ENCODE assay signal across 6 cellular contexts in the genomic region with DNA sequence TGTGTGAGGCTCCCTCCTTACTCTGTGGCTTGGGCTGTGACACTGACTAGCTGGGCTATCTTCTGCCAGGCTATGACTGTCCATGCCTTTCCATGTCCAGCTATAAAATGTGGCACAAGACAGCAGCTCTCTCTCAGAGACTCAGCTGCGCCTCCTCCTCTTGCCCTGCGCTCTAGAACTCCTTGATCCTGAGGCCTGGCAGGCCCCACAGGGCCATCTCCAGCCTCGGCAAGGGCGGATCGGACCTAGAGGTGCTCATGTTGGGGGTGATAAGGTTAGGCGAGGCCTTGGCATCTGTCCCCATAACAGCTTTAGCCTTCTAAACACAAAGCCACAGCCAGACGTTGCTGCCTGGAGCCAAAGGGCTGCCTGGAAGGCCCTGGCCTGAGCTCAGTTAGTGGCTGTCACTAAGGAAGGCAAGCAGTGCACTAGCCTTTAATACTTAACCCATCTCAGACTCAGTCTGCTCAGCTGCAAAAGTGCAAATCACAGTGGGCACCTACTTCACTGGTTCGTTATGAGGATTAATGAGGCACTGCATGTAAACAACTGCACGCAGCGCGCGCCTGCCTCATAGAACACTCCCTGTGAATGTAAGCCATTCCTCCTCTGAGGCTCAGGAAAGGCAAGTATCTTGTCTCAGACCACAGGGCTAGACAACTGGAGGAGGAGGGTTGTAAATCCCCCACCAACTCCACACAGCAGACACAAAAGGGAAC. TPM values are rescaled to one million over a fixed set of nuclear protein-coding genes. Genes with fewer than 3 reads are reported as not detected.
A peak's percentile ranks its signal among the peaks of the same experiment; 100 is the strongest.
DNase-seq lines count a peak whose midpoint lies in the region; ATAC-seq and TF ChIP-seq lines count a peak whose summit lies in the region.

No MANE protein-coding gene starts in this region.

- no peaks in the 10 kb centered on the region for H3K9me3 Mint-ChIP-seq in CD4-positive, CD25-positive, alpha-beta regulatory T cell
- H3K9me3 Mint-ChIP-seq in type B pancreatic cell = no peaks in the 10 kb centered on the region

- no peaks in the 10 kb centered on the region for H3K9me3 ChIP-seq in CD4-positive, CD25-positive, alpha-beta regulatory T cell (ENCODE audit: control insufficient read depth in 2 of 2, low read length in 2 of 2)
- H3K9me3 ChIP-seq in Peyer's patch = no peaks in the 10 kb centered on the region
- H3K9me3 ChIP-seq in left ventricle myocardium inferior (replicated peaks) = no peaks in the 10 kb centered on the region

- peaks cover 41% of the 10 kb centered on the region for H3K4me1 ChIP-seq in CD4-positive, CD25-positive, alpha-beta regulatory T cell (ENCODE audit: control insufficient read depth, insufficient read depth, low read length, poor library complexity, severe bottlenecking)
- H3K4me1 ChIP-seq in Peyer's patch (peaks cover 0 to 68% (median 16%) of the 10 kb centered on the region in 4 donors), left ventricle myocardium inferior (peaks cover 89% of the 10 kb centered on the region)

- peak overlapping the region; percentile 92 to 99 (median 97) for H3K4me3 Mint-ChIP-seq in CD4-positive, CD25-positive, alpha-beta regulatory T cell
- peak overlapping the region; percentile 99 for H3K4me3 Mint-ChIP-seq in type B pancreatic cell

- intact Hi-C loops in left ventricle myocardium inferior (cut with micrococcal nuclease) = no loop called here

- H3K27me3 Mint-ChIP-seq in CD4-positive, CD25-positive, alpha-beta regulatory T cell = no peaks in the 10 kb centered on the region
- H3K27me3 Mint-ChIP-seq in type B pancreatic cell = no peaks in the 10 kb centered on the region

- H3K36me3 ChIP-seq in CD4-positive, CD25-positive, alpha-beta regulatory T cell (ENCODE audit: control insufficient read depth, insufficient read depth, low read length) = peaks cover 21% of the 10 kb centered on the region
- H3K36me3 ChIP-seq in Peyer's patch = peaks cover 0 to 25% (median 0%) of the 10 kb centered on the region in 3 donors
- H3K36me3 ChIP-seq in left ventricle myocardium inferior = peaks cover 26% of the 10 kb centered on the region

- TF ChIP-seq POLR2A in Peyer's patch (IDR thresholded peaks at IDR 0.05) = peak; percentile 60 to 63

- H3K27ac ChIP-seq in CD4-positive, CD25-positive, alpha-beta regulatory T cell (ENCODE audit: insufficient read depth, low read length, poor library complexity, severe bottlenecking) = peak overlapping the region; percentile 93
- peak overlapping the region; percentile 87 to 99 (median 96) for H3K27ac ChIP-seq in Peyer's patch
- H3K27ac ChIP-seq in left ventricle myocardium inferior (replicated peaks) = peak overlapping the region; percentile 94

- TF ChIP-seq CTCF in Peyer's patch (IDR thresholded peaks at IDR 0.05) = no peak
- no peak for TF ChIP-seq CTCF in left ventricle myocardium inferior (IDR thresholded peaks at IDR 0.05; ENCODE audit: borderline replicate concordance)
- no peak for TF ChIP-seq CTCF in type B pancreatic cell (conservative IDR thresholded peaks at IDR 0.05)

- H3K27ac Mint-ChIP-seq in CD4-positive, CD25-positive, alpha-beta regulatory T cell = peak overlapping the region; percentile 58 to 99 (median 93)
- H3K27ac Mint-ChIP-seq in type B pancreatic cell = peak overlapping the region; percentile 93

- H3K4me3 ChIP-seq in CD4-positive, CD25-positive, alpha-beta regulatory T cell (ENCODE audit: low read depth, low read length) = peak overlapping the region; percentile 86
- H3K4me3 ChIP-seq in Peyer's patch = peak overlapping the region; percentile 76 to 92 (median 80)
- peak overlapping the region; percentile 97 for H3K4me3 ChIP-seq in left ventricle myocardium inferior

- ATAC-seq in CD4-positive, CD25-positive, alpha-beta regulatory T cell (ENCODE audit: low read depth in 2 of 2) = no peak
- no peak for ATAC-seq in GM19455 (IDR thresholded peaks at IDR 0.05; ENCODE audit: unreplicated experiment)
- no peak for ATAC-seq in HG03045 (IDR thresholded peaks at IDR 0.05; ENCODE audit: unreplicated experiment)

- H3K36me3 Mint-ChIP-seq in CD4-positive, CD25-positive, alpha-beta regulatory T cell = peaks cover 26% of the 10 kb centered on the region
- H3K36me3 Mint-ChIP-seq in type B pancreatic cell = peaks cover 13% of the 10 kb centered on the region

- no peak for DNase-seq in CD4-positive, CD25-positive, alpha-beta regulatory T cell
- DNase-seq in Peyer's patch (peak in 2 of 3 donors; percentile 69 to 74), left ventricle myocardium inferior (peak; percentile 56), type B pancreatic cell (ENCODE audit: extremely low spot score, unreplicated experiment) (no peak)

- H3K4me1 Mint-ChIP-seq in CD4-positive, CD25-positive, alpha-beta regulatory T cell = peaks cover 4 to 68% (median 44%) of the 10 kb centered on the region in 4 donors
- H3K4me1 Mint-ChIP-seq in type B pancreatic cell (ENCODE audit: unreplicated experiment) = peaks cover 35% of the 10 kb centered on the region

- no peaks in the 10 kb centered on the region for H3K27me3 ChIP-seq in CD4-positive, CD25-positive, alpha-beta regulatory T cell (ENCODE audit: control insufficient read depth, insufficient read depth, low read length)
- H3K27me3 ChIP-seq in Peyer's patch = no peaks in the 10 kb centered on the region
- H3K27me3 ChIP-seq in left ventricle myocardium inferior (ENCODE audit: low read depth) = no peaks in the 10 kb centered on the region

RNA-seq across cellular contexts. Expression of gene GUCD1, which starts 1.2 kb away (rescaled TPM):
- total RNA-seq in CD4-positive, CD25-positive, alpha-beta regulatory T cell = 69.6 TPM
- 10 to 100 TPM; 45.1 to 61.4 (median 54.4) TPM for polyA plus RNA-seq in CD4-positive, CD25-positive, alpha-beta regulatory T cell
- 100 to 1,000 TPM; 167 to 585 (median 458) TPM for total RNA-seq in Peyer's patch
- total RNA-seq in left ventricle myocardium inferior = 203 TPM
- 81.8 and 98.0 TPM in 2 replicates for total RNA-seq in type B pancreatic cell (ENCODE audit: low replicate concordance)

RNA-seq across cellular contexts. Expression of gene SNRPD3, which starts 2.0 kb away (rescaled TPM):
- 41.0 TPM for total RNA-seq in CD4-positive, CD25-positive, alpha-beta regulatory T cell
- polyA plus RNA-seq in CD4-positive, CD25-positive, alpha-beta regulatory T cell = 100 to 1,000 TPM in 1 of 4 donors, 10 to 100 TPM in 3; 77.9 to 101 (median 91.5) TPM
- 100 to 1,000 TPM in 3 of 4 donors, 10 to 100 TPM in 1; 99.6 to 149 (median 131) TPM for total RNA-seq in Peyer's patch
- 69.9 TPM for total RNA-seq in left ventricle myocardium inferior
- 107 and 114 TPM in 2 replicates for total RNA-seq in type B pancreatic cell (ENCODE audit: low replicate concordance)

RNA-seq across cellular contexts. Expression of gene LRRC75B, which starts 39.1 kb away (rescaled TPM):
- not detected for total RNA-seq in CD4-positive, CD25-positive, alpha-beta regulatory T cell
- under 1 TPM in 1 of 4 donors, not detected in 3; 0.29 TPM for polyA plus RNA-seq in CD4-positive, CD25-positive, alpha-beta regulatory T cell
- total RNA-seq in Peyer's patch = 100 to 1,000 TPM in 2 of 4 donors, 10 to 100 TPM in 2; 18.2 to 127 (median 88.2) TPM
- 5.6 TPM for total RNA-seq in left ventricle myocardium inferior
- total RNA-seq in type B pancreatic cell (ENCODE audit: low replicate concordance) = 6.5 and 18.6 TPM in 2 replicates

RNA-seq across cellular contexts. Expression of gene GGT1, which starts 49.2 kb away (rescaled TPM):
- 23.4 TPM for total RNA-seq in CD4-positive, CD25-positive, alpha-beta regulatory T cell
- 10 to 100 TPM; 12.9 to 17.0 (median 16.5) TPM for polyA plus RNA-seq in CD4-positive, CD25-positive, alpha-beta regulatory T cell
- total RNA-seq in Peyer's patch = 100 to 1,000 TPM in 3 of 4 donors, 10 to 100 TPM in 1; 63.5 to 370 (median 238) TPM
- 1.1 TPM for total RNA-seq in left ventricle myocardium inferior
- total RNA-seq in type B pancreatic cell (ENCODE audit: low replicate concordance) = 4.2 and 8.7 TPM in 2 replicates

RNA-seq across cellular contexts. Expression of gene UPB1, which starts 58.6 kb away (rescaled TPM):
- 3.8 TPM for total RNA-seq in CD4-positive, CD25-positive, alpha-beta regulatory T cell
- polyA plus RNA-seq in CD4-positive, CD25-positive, alpha-beta regulatory T cell = not detected
- total RNA-seq in Peyer's patch = under 1 TPM in 1 of 4 donors, not detected in 3; 0.80 TPM
- total RNA-seq in left ventricle myocardium inferior = 1.1 TPM
- 0.24 and 1.1 TPM in 2 replicates for total RNA-seq in type B pancreatic cell (ENCODE audit: low replicate concordance)

Comparison
In these comparisons a context has a peak if more than half of its experiments do, and no peak if none do; other contexts are left out.
1. DNase-seq: peak in Peyer's patch (2 of 3) and left ventricle myocardium inferior (single experiment); none in CD4-positive, CD25-positive, alpha-beta regulatory T cell (0 of 3) and type B pancreatic cell (single experiment).
2. Peak in every context shown above with its lines, with median percentiles within 50 percentile points of each other: H3K27ac ChIP-seq and H3K4me3 ChIP-seq.